In the genomic region with DNA sequence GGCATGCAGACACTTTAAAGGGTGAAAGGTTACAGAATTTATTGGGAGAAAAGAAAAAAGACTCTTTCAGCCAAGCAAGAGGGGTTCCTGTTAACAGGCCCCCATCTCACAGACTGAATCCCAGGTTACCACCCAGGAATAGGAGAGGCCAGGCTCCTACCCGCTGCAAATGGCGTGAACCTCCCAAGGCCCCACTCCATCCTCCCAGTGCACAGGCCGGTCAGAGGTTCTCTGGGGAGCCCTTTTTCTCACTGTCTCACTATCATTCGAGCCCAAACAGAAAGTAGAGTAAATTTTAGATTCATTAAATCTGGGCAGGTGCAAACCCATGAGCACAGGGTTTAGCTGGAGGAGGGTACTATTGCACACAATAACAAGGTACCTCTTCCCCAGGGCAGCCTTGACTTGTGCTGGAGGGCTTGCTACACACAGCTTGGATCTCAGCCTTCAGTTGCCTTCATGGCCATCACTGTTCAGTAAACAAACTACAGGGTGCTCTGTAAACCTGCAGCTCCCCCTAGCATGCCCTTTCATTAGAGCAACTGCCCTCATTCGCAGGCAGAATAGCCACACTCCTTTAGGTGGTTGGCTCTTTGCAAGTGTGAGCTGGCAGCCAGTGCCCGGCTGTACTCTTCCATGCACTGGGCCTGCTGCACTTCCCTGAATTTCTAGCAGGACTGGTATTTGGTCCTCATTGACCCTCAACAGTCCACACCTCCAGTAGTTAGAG, we compare ENCODE assay signal across 9 cellular contexts. TPM values are rescaled to one million over a fixed set of nuclear protein-coding genes. Genes with fewer than 3 reads are reported as not detected.
A peak's percentile ranks its signal among the peaks of the same experiment; 100 is the strongest.
DNase-seq lines count a peak whose midpoint lies in the region; ATAC-seq and TF ChIP-seq lines count a peak whose summit lies in the region.
"Had no signal": no experiment of that assay in that cellular context is flagged by ENCODE, and none has a peak within 500 bp of the region (broad histone marks: within the 10 kb centered on the region; RNA-seq: fewer than 3 reads in every experiment).

No MANE protein-coding gene starts in this region.

- ATAC-seq in heart left ventricle, result peak; percentile 40 to 88 (median 88)

- no peak for TF ChIP-seq POLR2A in heart left ventricle (IDR thresholded peaks at IDR 0.05)

- H3K4me1 ChIP-seq in heart left ventricle, result peaks cover 0 to 8% (median 0%) of the 10 kb centered on the region in 12 donors
- H3K4me1 ChIP-seq: ascending aorta had no signal

- H3K4me3 ChIP-seq in heart left ventricle (no peak overlapping the region), skeletal muscle cell (ENCODE audit: low read depth, low read length) (no peak overlapping the region)
- H3K4me3 ChIP-seq: ascending aorta had no signal

- no peaks in the 10 kb centered on the region for H3K36me3 ChIP-seq in heart left ventricle
- H3K36me3 ChIP-seq: ascending aorta had no signal

- TF ChIP-seq CTCF in heart left ventricle (IDR thresholded peaks at IDR 0.05), result peak; percentile 32 to 63 (median 50)

- WGBS in heart left ventricle, 4 donors, result 61 to 66% (median 64%) methylated on average over 6 of the region's 6 CpGs

- no peak overlapping the region for H3K27ac ChIP-seq in heart left ventricle
- H3K27ac ChIP-seq: ascending aorta had no signal

- DNase-seq in NK-92 treated with Interleukin-12 subunit alpha and Interleukin-12 subunit beta, amount 100 ng/mL, for 24 hours (lab: John Stamatoyannopoulos, UW), result peak; percentile 34
- DNase-seq in NK-92 (lab: John Stamatoyannopoulos, UW; ENCODE audit: unreplicated experiment), result no peak
- DNase-seq in GOT3 (lab: John Stamatoyannopoulos, UW), result peak; percentile 18
- peak; percentile 72 for DNase-seq in M059J (ENCODE audit: low read depth)
- DNase-seq in SW 1271 (lab: John Stamatoyannopoulos, UW), result peak; percentile 16 to 33
- DNase-seq in heart left ventricle, result peak in 4 of 5 donors; percentile 23 to 61 (median 38)
- DNase-seq in skeletal muscle cell (ENCODE audit: low read depth), result peak; percentile 24
- no peak for DNase-seq in activated T-cell treated with anti-CD3 and anti-CD28 coated beads, Interleukin-2, amount 50 U/mL, for 1 hour

- intact Hi-C loops in heart left ventricle (cut with DNase I), result loop anchor here in 8 of 10 donors (2.0 to 10.0 kb wide), 3 partner anchors 233 to 235 kb away; no protein-coding TSS in a partner anchor

- H3K9me3 ChIP-seq in heart left ventricle, result no peaks in the 10 kb centered on the region
- H3K9me3 ChIP-seq: ascending aorta had no signal

- H3K27me3 ChIP-seq in heart left ventricle, result no peaks in the 10 kb centered on the region
- H3K27me3 ChIP-seq: ascending aorta had no signal

RNA-seq across cellular contexts. Expression of gene PLEK, which starts 7.3 kb away (rescaled TPM):
- 0.25 TPM in 1 of 2 replicates, not detected in the other for total RNA-seq in M059J (2014; rRNA removed; shearing (Covaris generic))
- total RNA-seq in heart left ventricle, result 10 to 100 TPM in 2 of 9 donors, 1 to 10 TPM in 7; 1.3 to 90.0 (median 3.4) TPM
- 1 to 10 TPM; 1.4 to 1.5 TPM for polyA plus RNA-seq in heart left ventricle

RNA-seq across cellular contexts. Expression of gene CNRIP1, which starts 38.0 kb away (rescaled TPM):
- 22.6 and 27.2 TPM in 2 replicates for total RNA-seq in M059J (2014; rRNA removed; shearing (Covaris generic))
- total RNA-seq in heart left ventricle, result 10 to 100 TPM in 3 of 9 donors, 1 to 10 TPM in 6; 5.8 to 17.3 (median 7.7) TPM
- 10 to 100 TPM in 1 of 2 donors, 1 to 10 TPM in 1; 6.6 to 11.0 TPM for polyA plus RNA-seq in heart left ventricle

Comparison
In these comparisons a context has a peak if more than half of its experiments do, and no peak if none do; other contexts are left out.
1. DNase-seq: peak in NK-92 treated with Interleukin-12 subunit alpha and Interleukin-12 subunit beta, amount 100 ng/mL, for 24 hours (single experiment), GOT3 (single experiment), M059J (single experiment), SW 1271 (2 of 2), heart left ventricle (4 of 5) and skeletal muscle cell (single experiment); none in NK-92 (single experiment) and activated T-cell treated with anti-CD3 and anti-CD28 coated beads, Interleukin-2, amount 50 U/mL, for 1 hour (single experiment).